In genomic region chr9:38352716-38353334, GRCh38 we compare ENCODE assay signal across 19 cellular contexts.
"Had no signal": no experiment of that assay in that cellular context is flagged by ENCODE, and none has a peak within 500 bp of the region (broad histone marks: within the 10 kb centered on the region; RNA-seq: fewer than 3 reads in every experiment).

No MANE protein-coding gene starts in this region.

- H2AFZ ChIP-seq: neural progenitor cell had no signal

- H3K9me3 ChIP-seq: adrenal gland, colonic mucosa, heart right ventricle, pancreas, thoracic aorta had no signal

- H3K4me3 ChIP-seq: adrenal gland, colonic mucosa, heart right ventricle, neural progenitor cell, pancreas, thoracic aorta had no signal

- DNase-seq: activated B cell treated with CpG ODN at 0.5 μM for 24 hours; activated CD4-positive, alpha-beta T cell treated with anti-CD3 and anti-CD28 coated beads, Interleukin-2, amount 10 ng/mL, durations not matched to agents 24 days and 14 days; activated naive CD4-positive, alpha-beta T cell treated with anti-CD3 and anti-CD28 coated beads, Interleukin-2, amount 50 U/mL, for 16 hours; activated T-cell treated with anti-CD3 and anti-CD28 coated beads for 4 hours; caudate nucleus; colonic mucosa; effector CD4-positive, alpha-beta T cell; heart right ventricle; pancreas; stimulated activated CD4-positive, alpha-beta T cell treated with anti-CD3 and anti-CD28 coated beads, Interleukin-15, amount 100 ng/mL, for 24 hours; stimulated activated CD4-positive, alpha-beta T cell treated with anti-CD3 and anti-CD28 coated beads, Interleukin-4, amount 100 ng/mL, for 24 hours; stimulated activated naive CD8-positive, alpha-beta T cell treated with anti-CD3 and anti-CD28 coated beads, Interleukin-15, amount 100 ng/mL, for 72 hours had no signal

- H3K9ac ChIP-seq: neural progenitor cell had no signal

- H3K27me3 ChIP-seq: adrenal gland, colonic mucosa, pancreas had no signal

- FAIRE-seq: frontal cortex, keratinocyte, pancreas, urothelium cell line had no signal

- ATAC-seq: activated T-helper 17 cell treated with anti-CD3 and anti-CD28 coated beads, Interleukin-2, amount 50 U/mL, for 72 hours; heart right ventricle; pancreas; stimulated activated naive CD8-positive, alpha-beta T cell treated with anti-CD3 and anti-CD28 coated beads, Interleukin-15, amount 100 ng/mL, for 72 hours had no signal

- H3K4me2 ChIP-seq: neural progenitor cell had no signal

- H3K27ac ChIP-seq: adrenal gland, colonic mucosa, heart right ventricle, neural progenitor cell, pancreas, thoracic aorta had no signal

- H3K4me1 ChIP-seq: adrenal gland, colonic mucosa, heart right ventricle, pancreas had no signal

- H3K36me3 ChIP-seq: adrenal gland, colonic mucosa, heart right ventricle, neural progenitor cell, pancreas, thoracic aorta had no signal
